ENCODE assay signal across 8 cellular contexts in the genomic region with DNA sequence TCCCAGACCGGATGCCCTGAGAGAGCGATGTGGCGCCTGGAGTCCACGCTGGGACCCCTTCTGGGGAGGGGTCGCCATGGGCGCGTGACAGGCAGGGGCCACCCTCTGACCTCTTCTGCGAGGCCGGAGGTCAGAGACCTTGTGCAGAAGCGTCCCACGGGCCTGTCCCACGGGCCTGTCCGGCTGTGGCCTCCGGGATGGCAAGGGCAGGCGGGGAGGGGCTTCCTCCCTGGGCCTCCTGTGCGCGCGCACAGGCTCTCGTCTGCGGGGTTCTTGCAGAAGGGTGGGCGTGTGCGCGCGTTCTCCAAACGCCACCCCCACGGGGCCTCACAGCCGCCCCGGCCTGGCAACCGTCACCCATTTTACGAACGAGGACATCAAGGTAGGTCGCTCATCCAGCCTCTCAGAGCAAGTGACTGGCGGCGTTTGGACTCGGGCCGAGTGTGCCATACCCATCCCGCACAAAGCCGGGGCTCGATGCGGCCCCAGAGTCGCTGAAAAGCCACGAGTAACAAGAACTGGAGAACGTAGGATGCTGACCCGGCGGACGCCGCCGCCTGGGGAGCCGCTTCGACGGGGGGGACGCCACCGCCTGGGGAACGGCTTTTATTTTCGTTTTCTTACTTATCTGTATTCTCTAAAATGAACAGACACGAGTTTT. TPM values are rescaled to one million over a fixed set of nuclear protein-coding genes. Genes with fewer than 3 reads are reported as not detected.
DNase-seq lines count a peak whose midpoint lies in the region; TF ChIP-seq lines count a peak whose summit lies in the region.

No MANE protein-coding gene starts in this region.

- no peak overlapping the region for H3K9ac ChIP-seq in HUES64 (ENCODE audit: low read depth, low read length)
- no peak overlapping the region for H3K9ac ChIP-seq in rectal smooth muscle tissue (ENCODE audit: low read length)

- no peak for TF ChIP-seq CTCF in coronary artery (IDR thresholded peaks at IDR 0.05)

- H3K4me1 ChIP-seq in HUES64 (ENCODE audit: insufficient read depth, low read length) (no peaks in the 10 kb centered on the region), rectal smooth muscle tissue (ENCODE audit: control insufficient read depth, insufficient read depth, low read length) (no peaks in the 10 kb centered on the region)

- H3K4me3 ChIP-seq in HUES64 (ENCODE audit: low read length) (peak overlapping the region; percentile 57), coronary artery (peak overlapping the region; percentile 72), rectal smooth muscle tissue (ENCODE audit: low read length) (peak overlapping the region; percentile 44)

- whole genome bisulfite sequencing in HUES64: 71% methylated on average over 56 of the region's 56 CpGs

- H3K9me3 ChIP-seq in HUES64 (ENCODE audit: insufficient read depth, low read depth, low read length): no peaks in the 10 kb centered on the region

- peak; percentile 24 for DNase-seq in activated naive CD4-positive, alpha-beta T cell treated with Interleukin-2 at 50 U/mL for 16 hours
- DNase-seq in activated naive CD4-positive, alpha-beta T cell (lab: John Stamatoyannopoulos, UW): no peak
- DNase-seq in coronary artery (ENCODE audit: low spot score) (no peak), islet precursor cell (no peak), ureter (ENCODE audit: low spot score) (no peak), putamen (ENCODE audit: low spot score) (no peak)

- H3K27ac ChIP-seq in HUES64 (ENCODE audit: low read depth, low read length) (no peak overlapping the region), coronary artery (no peak overlapping the region), rectal smooth muscle tissue (ENCODE audit: low read depth, low read length) (no peak overlapping the region)

- peaks cover 59% of the 10 kb centered on the region for H3K27me3 ChIP-seq in HUES64 (ENCODE audit: insufficient read depth, low read length)
- H3K27me3 ChIP-seq in rectal smooth muscle tissue (ENCODE audit: control insufficient read depth, insufficient read depth, low read length): peaks cover 19% of the 10 kb centered on the region

- H3K36me3 ChIP-seq in HUES64 (ENCODE audit: insufficient read depth, low read length): no peaks in the 10 kb centered on the region
- H3K36me3 ChIP-seq in rectal smooth muscle tissue (ENCODE audit: control insufficient read depth, insufficient read depth, low read length): no peaks in the 10 kb centered on the region

RNA-seq across cellular contexts. Expression of a gene that starts 0.9 kb away (rescaled TPM):
- 0.45 TPM for polyA plus RNA-seq in HUES64 (2013, experiment 1 of 2)
- 0.44 TPM for polyA plus RNA-seq in HUES64 (2013, experiment 2 of 2)
- 7.4 TPM for total RNA-seq in ureter

RNA-seq across cellular contexts. Expression of a gene that starts 51.0 kb away (rescaled TPM):
- polyA plus RNA-seq in HUES64 (2013, experiment 1 of 2): 72.7 TPM
- polyA plus RNA-seq in HUES64 (2013, experiment 2 of 2): 63.5 TPM
- total RNA-seq in ureter: 109 TPM
